ENCODE assay signal across 8 cellular contexts in the genomic region with DNA sequence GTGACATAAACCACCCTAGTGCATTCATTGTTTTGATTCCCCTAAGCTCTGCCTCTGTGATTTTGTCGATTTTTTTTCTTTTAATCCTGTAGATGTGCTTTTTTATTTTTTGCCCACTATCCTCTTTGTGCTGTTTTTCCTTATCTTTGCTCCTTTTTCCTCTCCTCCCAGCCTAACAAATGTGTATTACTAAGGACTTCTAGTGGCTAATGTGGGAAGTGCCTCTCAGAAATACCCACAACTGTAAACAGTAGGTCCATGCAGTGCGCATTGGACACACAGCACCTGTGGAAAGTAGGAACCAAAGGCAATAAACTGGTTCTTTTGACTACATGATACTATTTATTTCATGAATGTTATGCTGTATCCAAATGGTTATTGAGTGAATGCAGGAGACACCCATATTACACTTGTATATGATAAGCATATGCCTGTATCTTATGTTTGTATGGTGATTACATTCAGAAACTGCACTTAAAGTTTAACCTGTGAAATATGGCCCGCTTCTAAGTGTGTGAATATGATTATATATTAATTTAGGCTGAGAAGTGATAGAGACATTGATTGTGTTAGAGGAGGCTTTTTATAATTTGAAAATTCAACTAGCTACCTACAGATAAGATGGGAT.
DNase-seq lines count a peak whose midpoint lies in the region; ATAC-seq and TF ChIP-seq lines count a peak whose summit lies in the region.

No MANE protein-coding gene starts in this region.

- no peaks in the 10 kb centered on the region for H3K4me1 ChIP-seq in iPS DF 6.9 (ENCODE audit: control insufficient read depth, insufficient read depth, low read length)

- no CpG with 5 or more reads among the region's 3 CpGs for WGBS in iPS DF 6.9 (ENCODE audit: insufficient coverage, insufficient read length)

- H3K36me3 ChIP-seq in iPS DF 6.9 (ENCODE audit: control insufficient read depth, insufficient read depth, low read length): no peaks in the 10 kb centered on the region; the same call in 1 of the 2 replicates

- peak; percentile 52 for TF ChIP-seq CTCF in GM10248 (IDR thresholded peaks at IDR 0.05; ENCODE audit: control extremely low read depth, extremely low read depth, low read depth, missing control alignments)

- no peak overlapping the region for H3K27ac ChIP-seq in iPS DF 6.9 (ENCODE audit: low read length)

- H3K4me3 ChIP-seq in Jurkat, Clone E6-1 (ENCODE audit: low read length): no peak overlapping the region
- no peak overlapping the region for H3K4me3 ChIP-seq in iPS DF 6.9 (ENCODE audit: low read length)

- POLR2A ChIA-PET in GM10248 (lab: Yijun Ruan, JAX): no interaction called here

- CTCF ChIA-PET in GM10248 (lab: Yijun Ruan, JAX): interaction anchor here (1.6 to 9.3 kb wide), 4 partner anchors 8 to 104 kb away, joined by 3 to 48 read pairs (median 7); no protein-coding TSS in a partner anchor

- no peaks in the 10 kb centered on the region for H3K27me3 ChIP-seq in iPS DF 6.9 (ENCODE audit: control insufficient read depth, insufficient read depth, low read length)

- ATAC-seq in HG02870 (IDR thresholded peaks at IDR 0.05; ENCODE audit: unreplicated experiment): no peak
- no peak for ATAC-seq in HG03175 (IDR thresholded peaks at IDR 0.05; ENCODE audit: unreplicated experiment)

- H3K9me3 ChIP-seq in iPS DF 6.9 (ENCODE audit: control insufficient read depth, insufficient read depth, low read length): no peaks in the 10 kb centered on the region

- DNase-seq in GM10248 (ENCODE audit: extremely low spot score): no peak
- DNase-seq in Jurkat, Clone E6-1 (ENCODE audit: low read depth, low spot score): peak; percentile 24
- DNase-seq in amniotic epithelial cell (ENCODE audit: low read depth): peak; percentile 21
- DNase-seq in iPS DF 6.9 (ENCODE audit: low read depth, low spot score): peak; percentile 9
- peak; percentile 81 for DNase-seq in superior temporal gyrus (ENCODE audit: extremely low spot score)
- DNase-seq in NCI-H1436 (lab: John Stamatoyannopoulos, UW): no peak

Comparison
In these comparisons a context has a peak if more than half of its experiments do, and no peak if none do; other contexts are left out.
1. DNase-seq: peak in Jurkat, Clone E6-1 (single experiment), amniotic epithelial cell (single experiment), iPS DF 6.9 (single experiment) and superior temporal gyrus (single experiment); none in GM10248 (single experiment) and NCI-H1436 (single experiment).